In the genomic region with DNA sequence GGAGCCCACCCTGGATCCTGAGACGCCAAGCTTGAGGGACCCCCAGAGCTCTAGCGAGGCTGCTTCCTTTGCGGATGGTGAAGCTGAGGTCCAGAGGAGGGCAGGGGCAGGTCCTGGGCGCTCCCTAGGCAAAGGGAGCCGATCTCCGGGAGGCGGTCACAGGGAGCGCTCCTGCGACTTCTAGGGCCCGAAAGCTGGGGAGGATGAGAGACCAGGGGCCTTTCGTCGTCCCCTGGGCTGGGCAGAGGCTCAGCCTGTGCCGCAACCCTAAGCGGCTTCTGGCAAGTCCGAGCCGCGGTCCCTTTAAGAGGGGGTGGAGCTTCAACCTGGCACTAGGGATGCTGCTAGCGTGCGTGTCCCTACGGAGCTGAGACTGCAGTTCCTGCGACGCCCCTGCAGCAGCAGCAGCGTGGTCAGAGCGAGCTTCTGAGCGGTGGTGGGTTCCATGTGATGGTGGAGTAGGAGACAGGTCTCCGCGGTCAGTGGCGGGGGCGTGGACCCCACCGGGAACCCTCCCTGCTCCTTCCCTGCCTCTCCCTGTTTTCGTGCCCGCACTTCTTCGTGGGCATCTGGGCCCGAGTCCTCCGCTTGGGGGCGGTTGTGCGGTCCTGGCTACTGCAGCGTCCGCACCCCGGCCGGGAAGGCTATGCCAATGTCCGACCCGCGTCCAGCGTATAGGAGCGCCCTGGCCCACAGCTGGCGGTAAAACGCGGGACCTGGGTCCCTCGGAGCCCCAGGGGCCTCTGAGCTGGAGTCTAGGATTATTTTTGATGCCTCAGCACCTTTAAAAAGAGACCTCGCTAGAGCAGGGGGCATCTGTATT, we compare ENCODE assay signal across 1 cellular context.
TF ChIP-seq lines count a peak whose summit lies in the region.

No MANE protein-coding gene starts in this region.

TF ChIP-seq in SK-N-SH, 30 proteins besides CTCF, POLR2A, EP300 and RAD21 (continued from another document):
- TF ChIP-seq USF1 (IDR thresholded peaks at IDR 0.05; ENCODE audit: borderline replicate concordance, low read depth), result no peak
- no peak for TF ChIP-seq EZH2phosphoT487 (IDR thresholded peaks at IDR 0.05; ENCODE audit: borderline replicate concordance, low read depth)
- peak; percentile 60; the same call in 1 of the 2 replicates for TF ChIP-seq NFIC (IDR thresholded peaks at IDR 0.05; ENCODE audit: borderline replicate concordance)
- no peak for TF ChIP-seq FOXJ3 (CRISPR knock-in tag; IDR thresholded peaks at IDR 0.05)
- 0 out of 2 replicates have a peak, but pooled peaks have one; percentile 20 for TF ChIP-seq REST (IDR thresholded peaks at IDR 0.05; ENCODE audit: low read depth, low read length)
- no peak; the same call in 1 of the 2 replicates for TF ChIP-seq MEF2A (IDR thresholded peaks at IDR 0.05; ENCODE audit: borderline replicate concordance, low read depth)
- no peak for TF ChIP-seq RXRA (IDR thresholded peaks at IDR 0.05; ENCODE audit: borderline replicate concordance, low read depth)
- no peak for TF ChIP-seq TEAD4 (IDR thresholded peaks at IDR 0.05; ENCODE audit: borderline replicate concordance, insufficient read depth)
- TF ChIP-seq RCOR1 (IDR thresholded peaks at IDR 0.05; ENCODE audit: low read length), result no peak
- TF ChIP-seq CHD2 (IDR thresholded peaks at IDR 0.05; ENCODE audit: low read length, partially characterized antibody), result no peak
- no peak for TF ChIP-seq FOXM1 (IDR thresholded peaks at IDR 0.05; ENCODE audit: low read depth)
- TF ChIP-seq GATA2 (CRISPR knock-in tag; IDR thresholded peaks at IDR 0.05), result no peak
- TF ChIP-seq, protein P1, sequence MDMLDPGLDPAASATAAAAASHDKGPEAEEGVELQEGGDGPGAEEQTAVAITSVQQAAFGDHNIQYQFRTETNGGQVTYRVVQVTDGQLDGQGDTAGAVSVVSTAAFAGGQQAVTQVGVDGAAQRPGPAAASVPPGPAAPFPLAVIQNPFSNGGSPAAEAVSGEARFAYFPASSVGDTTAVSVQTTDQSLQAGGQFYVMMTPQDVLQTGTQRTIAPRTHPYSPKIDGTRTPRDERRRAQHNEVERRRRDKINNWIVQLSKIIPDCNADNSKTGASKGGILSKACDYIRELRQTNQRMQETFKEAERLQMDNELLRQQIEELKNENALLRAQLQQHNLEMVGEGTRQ (IDR thresholded peaks at IDR 0.05; ENCODE audit: borderline replicate concordance, low read depth, low read length), result no peak
- peak; percentile 72; the same call in 1 of the 2 replicates for TF ChIP-seq TAF1 (IDR thresholded peaks at IDR 0.05; ENCODE audit: borderline replicate concordance, low read depth, low read length)
- TF ChIP-seq TCF12 (IDR thresholded peaks at IDR 0.05), result no peak
- no peak for TF ChIP-seq SMC3 (IDR thresholded peaks at IDR 0.05; ENCODE audit: low read depth, low read length)
- TF ChIP-seq POLR2AphosphoS5 (IDR thresholded peaks at IDR 0.05; ENCODE audit: low read depth, low read length), result peak; percentile 93
- TF ChIP-seq NRF1 (IDR thresholded peaks at IDR 0.05; ENCODE audit: low read depth, low read length), result no peak
- no peak for TF ChIP-seq RFX5 (IDR thresholded peaks at IDR 0.05; ENCODE audit: low read length)
- TF ChIP-seq JUND (IDR thresholded peaks at IDR 0.05), result no peak
- no peak for TF ChIP-seq FOSL2 (IDR thresholded peaks at IDR 0.05; ENCODE audit: borderline replicate concordance, low read depth)
- no peak for TF ChIP-seq SIN3A (IDR thresholded peaks at IDR 0.05; ENCODE audit: borderline replicate concordance, low read depth, low read length)
- peak; percentile 25; the same call in 1 of the 2 replicates for TF ChIP-seq GABPA (IDR thresholded peaks at IDR 0.05; ENCODE audit: low read depth)
